20 cellular contexts compared by ENCODE assay signal in the genomic region with DNA sequence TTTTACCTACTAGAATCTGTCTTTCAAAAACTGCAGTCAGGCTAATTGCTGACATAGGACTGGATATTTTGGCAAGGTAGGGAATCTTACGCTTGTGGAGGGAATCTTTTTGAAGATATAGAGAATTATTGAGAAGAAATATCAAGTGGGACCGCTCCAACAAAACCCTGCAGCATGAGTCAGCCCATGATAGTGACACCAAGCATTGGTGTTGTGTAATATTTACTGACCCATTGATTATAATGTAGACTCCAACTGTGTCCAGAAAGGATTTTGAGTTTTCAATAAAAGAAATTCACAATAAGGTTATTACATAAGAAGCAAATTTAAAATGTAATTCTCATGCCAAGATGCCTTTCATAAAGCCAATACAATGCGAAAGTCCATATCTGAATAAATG. TPM values are rescaled to one million over a fixed set of nuclear protein-coding genes. Genes with fewer than 3 reads are reported as not detected.
DNase-seq lines count a peak whose midpoint lies in the region; ATAC-seq and TF ChIP-seq lines count a peak whose summit lies in the region.
"Had no signal": no experiment of that assay in that cellular context is flagged by ENCODE, and none has a peak within 500 bp of the region (broad histone marks: within the 10 kb centered on the region; RNA-seq: fewer than 3 reads in every experiment).

No MANE protein-coding gene starts in this region.

- H2BK120ac ChIP-seq in mesenchymal stem cell (ENCODE audit: low read depth, low read length), result no peak overlapping the region

- no peak overlapping the region for H3K14ac ChIP-seq in mesenchymal stem cell (ENCODE audit: low read length in 2 of 2)

- BruUV-seq in PC-3 (replicated peaks; lab: Mats Ljungman, UMichigan), result no TSS peak

- H3K9ac ChIP-seq in PC-3 (ENCODE audit: low read length) (no peak overlapping the region), mesenchymal stem cell (ENCODE audit: low read length) (no peak overlapping the region)
- H3K9ac ChIP-seq: GM23248 had no signal

- no peak overlapping the region for H2AFZ ChIP-seq in PC-3 (ENCODE audit: low read length)
- H2AFZ ChIP-seq in mesenchymal stem cell (ENCODE audit: low read depth, low read length), result no peak overlapping the region
- H2AFZ ChIP-seq: GM23248 had no signal

- no peak for ATAC-seq in PC-3
- ATAC-seq in left lobe of liver, result peak; percentile 56
- ATAC-seq in HG02973 (IDR thresholded peaks at IDR 0.05; ENCODE audit: unreplicated experiment), result no peak
- no peak for ATAC-seq in GM19035 (IDR thresholded peaks at IDR 0.05; ENCODE audit: unreplicated experiment)

- no peaks in the 10 kb centered on the region for H3K79me2 ChIP-seq in PC-3 (ENCODE audit: low read length)

- no peak for TF ChIP-seq CTCF in PC-3 (conservative IDR thresholded peaks at IDR 0.05; ENCODE audit: low read depth, low read length)

- H2BK12ac ChIP-seq in mesenchymal stem cell (ENCODE audit: low read length in 2 of 2), result no peak overlapping the region

- H2BK15ac ChIP-seq in mesenchymal stem cell (ENCODE audit: low read depth, poor library complexity, severe bottlenecking), result no peak overlapping the region

- no peak overlapping the region for H4K91ac ChIP-seq in mesenchymal stem cell (ENCODE audit: low read length)

- no peak overlapping the region for H3K27ac ChIP-seq in PC-3 (ENCODE audit: low read length)
- no peak overlapping the region for H3K27ac ChIP-seq in mesenchymal stem cell (ENCODE audit: low read length, poor library complexity, severe bottlenecking)
- H3K27ac ChIP-seq: GM23248 had no signal

- H3K4ac ChIP-seq in mesenchymal stem cell (ENCODE audit: low read depth in 1 of 2, low read length in 2 of 2), result no peak overlapping the region

- H3F3A ChIP-seq in PC-3 (ENCODE audit: low read length, unreplicated experiment), result no peaks in the 10 kb centered on the region

- H3K23ac ChIP-seq in mesenchymal stem cell (ENCODE audit: low read length in 2 of 2), result no peak overlapping the region

- DNase-seq in PC-3 (peak; percentile 45), left lobe of liver (ENCODE audit: low spot score) (no peak), mesenchymal stem cell (peak; percentile 29), HuH-7.5 (ENCODE audit: low spot score) (no peak)
- DNase-seq: C1 segment of cervical spinal cord; Calu3; CD4-positive, alpha-beta memory T cell; COR-L47; DMS53; DMS79 treated with DMSO at 0.1 percent for 48 hours; GM23248; H7; HCEC 1CT had no signal

- H3K9me3 ChIP-seq in PC-3 (ENCODE audit: low read length) (no peaks in the 10 kb centered on the region), mesenchymal stem cell (ENCODE audit: control insufficient read depth, low read length) (no peaks in the 10 kb centered on the region)

- H3K9me2 ChIP-seq in PC-3 (replicated peaks; ENCODE audit: low read length), result no peaks in the 10 kb centered on the region

- no peak overlapping the region for H4K8ac ChIP-seq in mesenchymal stem cell (ENCODE audit: low read length)

- H3K4me2 ChIP-seq in PC-3 (ENCODE audit: low read length) (no peak overlapping the region), mesenchymal stem cell (ENCODE audit: low read length, poor library complexity, severe bottlenecking) (no peak overlapping the region)

- H3K4me1 ChIP-seq in PC-3 (ENCODE audit: insufficient read depth, low read length) (no peaks in the 10 kb centered on the region), mesenchymal stem cell (ENCODE audit: control insufficient read depth, insufficient read depth, low read depth, low read length) (peaks cover under 1% of the 10 kb centered on the region)

- H3K27me3 ChIP-seq in PC-3 (ENCODE audit: low read length) (peaks cover 30% of the 10 kb centered on the region), mesenchymal stem cell (ENCODE audit: control insufficient read depth in 1 of 2, insufficient read depth in 1 of 2, low read length in 2 of 2) (no peaks in the 10 kb centered on the region)

- POLR2A ChIA-PET in PC-3 (lab: Charles Lee; ENCODE audit: unreplicated experiment), result no interaction called here

- no peak overlapping the region for H3K18ac ChIP-seq in mesenchymal stem cell (ENCODE audit: low read depth in 1 of 2, low read length in 2 of 2)

- intact Hi-C loops in PC-3 (cut with micrococcal nuclease), result no loop called here

- H4K20me1 ChIP-seq in PC-3 (ENCODE audit: low read length), result no peaks in the 10 kb centered on the region

- no peaks in the 10 kb centered on the region for H3K36me3 ChIP-seq in PC-3 (ENCODE audit: low read depth, low read length)
- H3K36me3 ChIP-seq in mesenchymal stem cell (ENCODE audit: control insufficient read depth in 1 of 2, insufficient read depth in 2 of 2, low read depth in 1 of 2, low read length in 2 of 2), result no peaks in the 10 kb centered on the region

- no peaks in the 10 kb centered on the region for H3K79me1 ChIP-seq in mesenchymal stem cell (replicated peaks; ENCODE audit: low read length, poor library complexity, severe bottlenecking)

- WGBS in mesenchymal stem cell, result 91% methylated on average over 1 of the region's 3 CpGs

- H3K4me3 ChIP-seq in PC-3 (ENCODE audit: low read length), result no peak overlapping the region
- H3K4me3 ChIP-seq in mesenchymal stem cell (ENCODE audit: insufficient read depth in 1 of 2, low read depth in 1 of 2, low read length in 2 of 2), result no peak overlapping the region
- H3K4me3 ChIP-seq: GM23248 had no signal

- CTCF ChIA-PET in PC-3 (lab: Charles Lee), result no interaction called here

- H2BK5ac ChIP-seq in mesenchymal stem cell (ENCODE audit: low read depth, low read length, poor library complexity, severe bottlenecking), result no peak overlapping the region

- no peak overlapping the region for H2AK5ac ChIP-seq in mesenchymal stem cell (ENCODE audit: low read length, severe bottlenecking)

RNA-seq across cellular contexts. Expression of gene MS4A4A, which starts 20.7 kb away (rescaled TPM):
- total RNA-seq in PC-3 (2014; rRNA removed) (not detected in 2 replicates), left lobe of liver (5.6 TPM)
- not detected for polyA plus RNA-seq in mesenchymal stem cell (2013, experiment 1 of 2)
- 0.03 TPM for polyA plus RNA-seq in mesenchymal stem cell (2013, experiment 2 of 2)
- total RNA-seq: A172, A673, Calu3, Daoy, GM23248, H1, H7 had no signal
- polyA plus RNA-seq: BJ; CD4-positive, alpha-beta memory T cell; GM23248; H1 had no signal

RNA-seq across cellular contexts. Expression of gene MS4A6E, which starts 25.9 kb away (rescaled TPM):
- total RNA-seq in PC-3 (2014; rRNA removed), result not detected in 2 replicates
- total RNA-seq in left lobe of liver, result not detected
- polyA plus RNA-seq in mesenchymal stem cell (2013, experiment 1 of 2), result not detected
- polyA plus RNA-seq in mesenchymal stem cell (2013, experiment 2 of 2), result not detected
- total RNA-seq: A172; A673; Calu3; CD4-positive, alpha-beta memory T cell; Daoy; GM23248; H1; H7 had no signal
- polyA plus RNA-seq: BJ; CD4-positive, alpha-beta memory T cell; GM23248; H1 had no signal

RNA-seq across cellular contexts. Expression of gene MS4A4E, which starts 58.2 kb away (rescaled TPM):
- total RNA-seq in PC-3 (2014; rRNA removed) (not detected in 2 replicates), left lobe of liver (2.3 TPM)
- polyA plus RNA-seq in mesenchymal stem cell (2013, experiment 1 of 2), result not detected
- polyA plus RNA-seq in mesenchymal stem cell (2013, experiment 2 of 2), result not detected
- total RNA-seq: A172; A673; Calu3; CD4-positive, alpha-beta memory T cell; Daoy; GM23248; H1; H7 had no signal
- polyA plus RNA-seq: BJ; CD4-positive, alpha-beta memory T cell; GM23248; H1 had no signal

Comparison
In these comparisons a context has a peak if more than half of its experiments do, and no peak if none do; other contexts are left out.
1. DNase-seq: peak in PC-3 (single experiment) and mesenchymal stem cell (single experiment); none in left lobe of liver (single experiment) and HuH-7.5 (single experiment).